24 cellular contexts compared by ENCODE assay signal in the genomic region with DNA sequence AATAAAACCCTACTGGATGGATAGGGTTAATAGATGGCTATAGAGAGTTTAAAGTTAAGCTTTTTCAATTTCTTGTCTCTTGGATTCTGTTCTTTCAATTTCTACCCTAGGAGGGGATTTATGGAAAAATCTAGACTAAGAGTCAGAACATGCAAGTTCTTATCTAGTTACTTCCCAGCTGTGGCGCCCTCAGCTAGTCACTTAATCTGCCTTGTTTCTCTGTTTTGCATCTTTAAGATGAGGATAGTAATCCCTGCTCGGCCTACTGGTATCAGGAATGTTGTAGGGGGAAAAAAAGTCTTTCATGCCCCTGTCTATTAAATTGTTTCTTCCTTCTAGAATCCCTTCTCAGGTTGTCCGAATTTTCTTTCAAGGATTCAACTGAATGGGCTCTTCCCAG. TPM values are rescaled to one million over a fixed set of nuclear protein-coding genes. Genes with fewer than 3 reads are reported as not detected.
DNase-seq lines count a peak whose midpoint lies in the region; ATAC-seq and TF ChIP-seq lines count a peak whose summit lies in the region.
"Had no signal": no experiment of that assay in that cellular context is flagged by ENCODE, and none has a peak within 500 bp of the region (broad histone marks: within the 10 kb centered on the region; RNA-seq: fewer than 3 reads in every experiment).

No MANE protein-coding gene starts in this region.

- no peak overlapping the region for H2BK5ac ChIP-seq in mesendoderm (ENCODE audit: low read length)

- H3K27ac ChIP-seq in cardiac muscle cell (no peak overlapping the region), heart right ventricle (peak overlapping the region in 4 of 10 donors; percentile 6 to 51 (median 22)), dorsolateral prefrontal cortex (peak overlapping the region in 40 of 59 donors; percentile 3 to 90 (median 76)), mesendoderm (ENCODE audit: low read depth, low read length) (peak overlapping the region; percentile 84)
- H3K27ac ChIP-seq: brain microvascular endothelial cell, colonic mucosa, lower lobe of right lung, pancreas, transverse colon had no signal

- no peak overlapping the region for H2BK120ac ChIP-seq in mesendoderm (ENCODE audit: low read depth, low read length)

- 66 to 77% methylated on average over 3 of the region's 3 CpGs for WGBS in heart right ventricle, 2 donors
- no CpG with 5 or more reads among the region's 3 CpGs for WGBS in mesendoderm (ENCODE audit: extremely low coverage, insufficient coverage, low lambda C conversion rate)

- H3K36me3 ChIP-seq in cardiac muscle cell (peaks cover 4% of the 10 kb centered on the region), heart right ventricle (peaks cover 0 to 23% (median 16%) of the 10 kb centered on the region in 9 donors), mesendoderm (ENCODE audit: control insufficient read depth, insufficient read depth, low read length) (peaks cover 2% of the 10 kb centered on the region)
- H3K36me3 ChIP-seq: colonic mucosa, pancreas had no signal

- no peak overlapping the region for H3K4ac ChIP-seq in mesendoderm (ENCODE audit: low read depth, low read length)

- intact Hi-C loops in heart right ventricle (cut with DNase I), result loop anchor here in 4 of 10 donors (5.0 to 10.0 kb wide), 3 partner anchors 64 to 161 kb away; a partner anchor contains a TSS
- intact Hi-C loops in dorsolateral prefrontal cortex (cut with DNase I), result no loop called here

- peaks cover 7% of the 10 kb centered on the region for H3K79me1 ChIP-seq in mesendoderm (ENCODE audit: low read length)

- H3K56ac ChIP-seq in mesendoderm (ENCODE audit: low read length), result peak overlapping the region; percentile 31

- H3K18ac ChIP-seq in mesendoderm (ENCODE audit: low read length), result peak overlapping the region; percentile 94

- H2AK5ac ChIP-seq in mesendoderm (ENCODE audit: low read length), result no peak overlapping the region

- H3K9ac ChIP-seq in mesendoderm (ENCODE audit: low read length), result no peak overlapping the region

- no peaks in the 10 kb centered on the region for H3K9me3 ChIP-seq in cardiac muscle cell (ENCODE audit: low read depth)
- H3K9me3 ChIP-seq in heart right ventricle, result no peaks in the 10 kb centered on the region
- H3K9me3 ChIP-seq: colonic mucosa, lower lobe of right lung, pancreas, transverse colon had no signal

- H4K8ac ChIP-seq in mesendoderm (ENCODE audit: low read depth, low read length), result no peak overlapping the region

- H3K4me3 ChIP-seq in cardiac muscle cell, result no peak overlapping the region
- H3K4me3 ChIP-seq in heart right ventricle, result no peak overlapping the region
- H3K4me3 ChIP-seq in dorsolateral prefrontal cortex, result peak overlapping the region in 10 of 59 donors; percentile 6 to 94 (median 56)
- no peak overlapping the region for H3K4me3 ChIP-seq in mesendoderm (ENCODE audit: low read length)
- H3K4me3 ChIP-seq: colonic mucosa, K562, lower lobe of right lung, pancreas, transverse colon had no signal

- TF ChIP-seq CTCF in cardiac muscle cell (IDR thresholded peaks at IDR 0.05; ENCODE audit: low read depth, low read length) (peak; percentile 16), heart right ventricle (IDR thresholded peaks at IDR 0.05) (no peak), dorsolateral prefrontal cortex (IDR thresholded peaks at IDR 0.05 in 54 of 56, conservative IDR thresholded peaks at IDR 0.05 in 2 of 56; ENCODE audit: low read depth in 1 of 56, partially characterized antibody in 56 of 56) (no peak)

- peaks cover 17% of the 10 kb centered on the region for H3K4me1 ChIP-seq in cardiac muscle cell (ENCODE audit: low read depth)
- peaks cover 5 to 61% (median 56%) of the 10 kb centered on the region in 9 donors for H3K4me1 ChIP-seq in heart right ventricle
- H3K4me1 ChIP-seq in mesendoderm (ENCODE audit: control insufficient read depth, low read depth, low read length), result peaks cover 7% of the 10 kb centered on the region

- ATAC-seq in heart right ventricle (no peak), GM18498 (IDR thresholded peaks at IDR 0.05; ENCODE audit: unreplicated experiment) (no peak), HG03159 (IDR thresholded peaks at IDR 0.05; ENCODE audit: unreplicated experiment) (no peak)
- ATAC-seq: K562, lower lobe of right lung, pancreas had no signal

- H4K5ac ChIP-seq in mesendoderm (ENCODE audit: low read length), result no peak overlapping the region

- H2BK15ac ChIP-seq in mesendoderm (replicated peaks; ENCODE audit: low read depth), result no peak overlapping the region

- DNase-seq in cardiac muscle cell (ENCODE audit: low read depth in 1 of 2, low spot score in 1 of 2), result peak in 1 of 2 donors; percentile 57
- DNase-seq in heart right ventricle, result no peak
- no peak for DNase-seq in dorsolateral prefrontal cortex
- DNase-seq in mesendoderm, result peak; percentile 74
- DNase-seq in globus pallidus (ENCODE audit: low spot score), result no peak
- DNase-seq in RPMI8226, result no peak
- DNase-seq: activated CD4-positive, alpha-beta memory T cell treated with anti-CD3 and anti-CD28 coated beads, Interleukin-2, amount 10 ng/mL, durations not matched to agents 7 days and 5 days; activated gamma-delta T cell treated with Interleukin-2 at 50 U/mL for 16 hours; brain microvascular endothelial cell; colonic mucosa; COR-L47; GOT3; islet precursor cell; lower lobe of right lung; NCI-H526 treated with DMSO at 0.1 percent for 48 hours; pancreas; right cardiac atrium; stimulated activated CD4-positive, alpha-beta T cell treated with anti-CD3 and anti-CD28 coated beads, Interleukin-12 subunit alpha, Interleukin-12 subunit beta, amount 100 ng/mL, for 4 hours; stimulated activated CD4-positive, alpha-beta T cell treated with anti-CD3 and anti-CD28 coated beads, Interleukin-4, amount 100 ng/mL, for 4 hours; T1000; transverse colon had no signal

- peaks cover 74% of the 10 kb centered on the region for H3K79me2 ChIP-seq in mesendoderm (ENCODE audit: control insufficient read depth, insufficient read depth, low read length)

- no peak overlapping the region for H3K23ac ChIP-seq in mesendoderm (ENCODE audit: low read length)

- H3K4me2 ChIP-seq in mesendoderm (ENCODE audit: low read length), result peak overlapping the region; percentile 18

- H3K27me3 ChIP-seq in cardiac muscle cell (no peaks in the 10 kb centered on the region), heart right ventricle (no peaks in the 10 kb centered on the region), dorsolateral prefrontal cortex (no peaks in the 10 kb centered on the region), mesendoderm (ENCODE audit: insufficient read depth, low read length, poor library complexity) (no peaks in the 10 kb centered on the region)
- H3K27me3 ChIP-seq: brain microvascular endothelial cell, colonic mucosa, pancreas, transverse colon had no signal

RNA-seq across cellular contexts. Expression of a gene that starts 4.3 kb away (rescaled TPM):
- total RNA-seq in cardiac muscle cell (15.7 and 17.6 TPM in 2 replicates), heart right ventricle (1 to 10 TPM; 3.6 to 8.9 (median 7.2) TPM), dorsolateral prefrontal cortex (10 to 100 TPM; 21.0 to 44.7 (median 30.4) TPM)
- polyA plus RNA-seq in cardiac muscle cell (31.0 and 32.1 TPM in 2 replicates), heart right ventricle (10 to 100 TPM in 1 of 2 donors, 1 to 10 TPM in 1; 6.9 to 12.7 TPM)
- 44.2 TPM for polyA plus RNA-seq in mesendoderm (2013, experiment 1 of 2)
- 42.6 TPM for polyA plus RNA-seq in mesendoderm (2013, experiment 2 of 2)

RNA-seq across cellular contexts. Expression of a gene that starts 40.8 kb away (rescaled TPM):
- total RNA-seq in cardiac muscle cell (18.9 and 27.3 TPM in 2 replicates), heart right ventricle (10 to 100 TPM; 30.1 to 46.4 (median 34.9) TPM), dorsolateral prefrontal cortex (10 to 100 TPM in 32 of 120 experiments, 1 to 10 TPM in 88; 2.1 to 21.2 (median 8.1) TPM)
- polyA plus RNA-seq in cardiac muscle cell (24.3 and 42.5 TPM in 2 replicates), heart right ventricle (10 to 100 TPM in 1 of 2 donors, 1 to 10 TPM in 1; 7.6 to 64.9 TPM)
- 7.6 TPM for polyA plus RNA-seq in mesendoderm (2013, experiment 1 of 2)
- polyA plus RNA-seq in mesendoderm (2013, experiment 2 of 2), result 8.1 TPM
- total RNA-seq: activated CD4-positive, alpha-beta memory T cell treated with anti-CD3 and anti-CD28 coated beads, Interleukin-2, amount 10 ng/mL, durations not matched to agents 7 days and 5 days; K562 had no signal
